In the genomic region with DNA sequence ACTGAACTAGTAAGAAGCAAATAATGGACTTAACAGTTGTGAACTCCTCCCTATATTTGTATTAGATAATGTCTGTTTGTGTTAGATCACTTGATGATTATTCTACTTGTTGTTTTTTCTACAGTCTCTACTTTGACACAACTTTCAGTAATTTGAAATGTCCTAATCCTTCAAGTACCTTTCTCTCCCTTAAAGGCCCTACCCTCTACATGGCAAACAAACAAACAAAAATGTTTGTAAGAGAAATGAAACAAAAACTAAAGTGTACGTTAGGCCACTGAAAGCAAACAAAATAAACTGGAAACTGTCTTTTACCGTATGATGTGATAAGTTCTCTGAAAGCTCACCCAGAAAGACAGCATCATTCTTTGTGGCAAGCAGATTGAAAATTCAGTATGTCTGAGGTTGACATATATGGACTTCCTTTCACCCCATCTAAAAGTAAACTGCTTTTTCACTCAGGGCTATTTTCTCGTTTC, we compare ENCODE assay signal across 11 cellular contexts.
A peak's percentile ranks its signal among the peaks of the same experiment; 100 is the strongest.
DNase-seq lines count a peak whose midpoint lies in the region; ATAC-seq and TF ChIP-seq lines count a peak whose summit lies in the region.
"Had no signal": no experiment of that assay in that cellular context is flagged by ENCODE, and none has a peak within 500 bp of the region (broad histone marks: within the 10 kb centered on the region; RNA-seq: fewer than 3 reads in every experiment).

No MANE protein-coding gene starts in this region.

- peak overlapping the region; percentile 67 for H3K27ac Mint-ChIP-seq in activated CD4-positive, alpha-beta T cell treated with anti-CD3 and anti-CD28 coated beads, Interleukin-2, amount 10 ng/mL, durations not matched to agents 24 days and 14 days
- peak overlapping the region; percentile 82 for H3K27ac Mint-ChIP-seq in progenitor cell of endocrine pancreas
- H3K27ac Mint-ChIP-seq: activated naive CD4-positive, alpha-beta T cell treated with anti-CD3 and anti-CD28 coated beads, Interleukin-2, amount 50 U/mL, for 24 hours had no signal

- H3K4me3 ChIP-seq in PC-9 = no peak overlapping the region
- H3K4me3 ChIP-seq in MG63 = no peak overlapping the region
- H3K4me3 ChIP-seq in tibial nerve = no peak overlapping the region
- H3K4me3 ChIP-seq: psoas muscle had no signal

- no peaks in the 10 kb centered on the region; the same call in 1 of the 2 replicates for H3K9me2 ChIP-seq in PC-9 (ENCODE audit: insufficient read depth)

- H3K27me3 ChIP-seq in PC-9 (ENCODE audit: insufficient read depth, low read depth) (no peaks in the 10 kb centered on the region), MG63 (no peaks in the 10 kb centered on the region), tibial nerve (no peaks in the 10 kb centered on the region)

- WGBS in tibial nerve, 2 donors = 14 to 21% methylated on average over 3 of the region's 3 CpGs

- H3K27me3 Mint-ChIP-seq in activated CD4-positive, alpha-beta T cell treated with anti-CD3 and anti-CD28 coated beads, Interleukin-2, amount 10 ng/mL, durations not matched to agents 24 days and 14 days = peaks cover 2% of the 10 kb centered on the region
- no peaks in the 10 kb centered on the region for H3K27me3 Mint-ChIP-seq in progenitor cell of endocrine pancreas
- H3K27me3 Mint-ChIP-seq: activated naive CD4-positive, alpha-beta T cell treated with anti-CD3 and anti-CD28 coated beads, Interleukin-2, amount 50 U/mL, for 24 hours had no signal

- H3K4me1 ChIP-seq in PC-9 (replicated peaks; ENCODE audit: insufficient read depth) (0 out of 2 replicates have a peak, but pooled peaks cover 7% of the 10 kb centered on the region), tibial nerve (peaks cover 0 to 38% (median 0%) of the 10 kb centered on the region in 4 donors)
- H3K4me1 ChIP-seq: psoas muscle had no signal

- H3F3A ChIP-seq in PC-9 (ENCODE audit: insufficient read depth, low read depth) = no peaks in the 10 kb centered on the region

- H3K36me3 Mint-ChIP-seq in activated CD4-positive, alpha-beta T cell treated with anti-CD3 and anti-CD28 coated beads, Interleukin-2, amount 10 ng/mL, durations not matched to agents 24 days and 14 days (ENCODE audit: low read depth) = no peaks in the 10 kb centered on the region
- H3K36me3 Mint-ChIP-seq in progenitor cell of endocrine pancreas (ENCODE audit: insufficient read depth) = no peaks in the 10 kb centered on the region
- H3K36me3 Mint-ChIP-seq: activated naive CD4-positive, alpha-beta T cell treated with anti-CD3 and anti-CD28 coated beads, Interleukin-2, amount 50 U/mL, for 24 hours had no signal

- H3K4me1 Mint-ChIP-seq in activated CD4-positive, alpha-beta T cell treated with anti-CD3 and anti-CD28 coated beads, Interleukin-2, amount 10 ng/mL, durations not matched to agents 24 days and 14 days = peaks cover 27% of the 10 kb centered on the region
- H3K4me1 Mint-ChIP-seq in progenitor cell of endocrine pancreas (ENCODE audit: low read depth) = peaks cover 24% of the 10 kb centered on the region
- H3K4me1 Mint-ChIP-seq: activated naive CD4-positive, alpha-beta T cell treated with anti-CD3 and anti-CD28 coated beads, Interleukin-2, amount 50 U/mL, for 24 hours had no signal

- H3K4me2 ChIP-seq in PC-9 = no peak overlapping the region

- 0 out of 2 replicates have a peak overlapping the region, but pooled peaks have one; percentile 24 for H2AFZ ChIP-seq in PC-9

- TF ChIP-seq CTCF in PC-9 (conservative IDR thresholded peaks at IDR 0.05) (no peak), progenitor cell of endocrine pancreas (IDR thresholded peaks at IDR 0.05; ENCODE audit: unreplicated experiment) (no peak), tibial nerve (IDR thresholded peaks at IDR 0.05) (no peak)

- BruUV-seq in PC-9 (replicated peaks; lab: Mats Ljungman, UMichigan) = no TSS peak

- no peaks in the 10 kb centered on the region for H3K79me2 ChIP-seq in PC-9 (ENCODE audit: low read depth)

- peak overlapping the region; percentile 62 for H3K4me3 Mint-ChIP-seq in activated CD4-positive, alpha-beta T cell treated with anti-CD3 and anti-CD28 coated beads, Interleukin-2, amount 10 ng/mL, durations not matched to agents 24 days and 14 days
- no peak overlapping the region for H3K4me3 Mint-ChIP-seq in progenitor cell of endocrine pancreas (ENCODE audit: low read depth)
- H3K4me3 Mint-ChIP-seq: activated naive CD4-positive, alpha-beta T cell treated with anti-CD3 and anti-CD28 coated beads, Interleukin-2, amount 50 U/mL, for 24 hours had no signal

- H3K27ac ChIP-seq in PC-9 (no peak overlapping the region), tibial nerve (peak overlapping the region in 2 of 4 donors; percentile 4 to 13)
- H3K27ac ChIP-seq: psoas muscle had no signal

- H4K20me1 ChIP-seq in PC-9 (ENCODE audit: insufficient read depth) = no peaks in the 10 kb centered on the region

- no peak for TF ChIP-seq EP300 in tibial nerve (IDR thresholded peaks at IDR 0.05)

- intact Hi-C loops in activated CD4-positive, alpha-beta T cell treated with anti-CD3 and anti-CD28 coated beads, Interleukin-2, amount 10 ng/mL, durations not matched to agents 24 days and 14 days (cut with micrococcal nuclease) = no loop called here
- intact Hi-C loops in PC-9 (cut with micrococcal nuclease; ENCODE audit: unreplicated experiment) = no loop called here

- TF ChIP-seq POLR2A in tibial nerve (IDR thresholded peaks at IDR 0.05) = no peak

- DNase-seq in activated CD4-positive, alpha-beta T cell treated with anti-CD3 and anti-CD28 coated beads, Interleukin-2, amount 10 ng/mL, durations not matched to agents 24 days and 14 days = no peak
- DNase-seq in activated CD4-positive, alpha-beta T cell treated with anti-CD3 and anti-CD28 coated beads for 48 hours = no peak
- DNase-seq in PC-9 (peak in 1 of 2 experiments; percentile 39), progenitor cell of endocrine pancreas (ENCODE audit: low spot score, unreplicated experiment) (no peak), MG63 (no peak), tibial nerve (ENCODE audit: low spot score in 2 of 2) (no peak)
- DNase-seq: foreskin fibroblast, psoas muscle had no signal

- no peaks in the 10 kb centered on the region for H3K9me3 Mint-ChIP-seq in activated CD4-positive, alpha-beta T cell treated with anti-CD3 and anti-CD28 coated beads, Interleukin-2, amount 10 ng/mL, durations not matched to agents 24 days and 14 days
- H3K9me3 Mint-ChIP-seq in progenitor cell of endocrine pancreas (ENCODE audit: low read depth) = no peaks in the 10 kb centered on the region
- H3K9me3 Mint-ChIP-seq: activated naive CD4-positive, alpha-beta T cell treated with anti-CD3 and anti-CD28 coated beads, Interleukin-2, amount 50 U/mL, for 24 hours had no signal

- CTCF ChIA-PET in PC-9 (lab: Charles Lee) = interaction anchor here (0.8 kb wide), 1 partner anchor 13 kb away, joined by 4 read pairs; no protein-coding TSS in a partner anchor

- no peaks in the 10 kb centered on the region for H3K9me3 ChIP-seq in PC-9 (ENCODE audit: insufficient read depth, low read depth)
- no peaks in the 10 kb centered on the region for H3K9me3 ChIP-seq in MG63
- no peaks in the 10 kb centered on the region for H3K9me3 ChIP-seq in tibial nerve
- H3K9me3 ChIP-seq: psoas muscle had no signal

- ATAC-seq in HG02870 (IDR thresholded peaks at IDR 0.05; ENCODE audit: unreplicated experiment) (peak; percentile 76), HG02973 (IDR thresholded peaks at IDR 0.05; ENCODE audit: unreplicated experiment) (no peak)

- POLR2A ChIA-PET in PC-9 (lab: Charles Lee; ENCODE audit: unreplicated experiment) = interaction anchor here (0.6 kb wide), 1 partner anchor 746 kb away, joined by 3 read pairs; no protein-coding TSS in a partner anchor

- H3K36me3 ChIP-seq in PC-9 (ENCODE audit: low read depth) = no peaks in the 10 kb centered on the region
- no peaks in the 10 kb centered on the region for H3K36me3 ChIP-seq in MG63
- H3K36me3 ChIP-seq in tibial nerve = no peaks in the 10 kb centered on the region
